Comparison of ENCODE assay signal across 2 cellular contexts in the genomic region with DNA sequence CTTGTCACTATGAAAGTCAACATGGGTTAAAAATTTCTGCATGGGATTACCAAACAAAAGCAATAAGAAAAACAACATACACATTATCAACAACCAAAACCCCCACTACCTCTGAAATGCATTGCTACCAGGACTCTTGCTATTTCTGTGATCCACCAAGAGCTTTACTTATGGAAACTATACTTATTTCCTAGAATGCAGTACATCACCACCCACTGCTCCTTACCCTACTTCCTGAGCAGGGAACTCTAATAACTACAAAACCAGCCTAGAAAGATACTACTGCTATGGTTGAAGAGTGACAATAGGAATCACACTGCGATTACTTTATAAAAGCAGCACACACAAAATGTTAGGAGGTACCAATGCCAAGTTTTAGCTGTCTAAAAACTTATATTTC.
TF ChIP-seq lines count a peak whose summit lies in the region.

No MANE protein-coding gene starts in this region.

TF ChIP-seq in HEK293, 187 proteins besides CTCF, POLR2A, EP300 and RAD21:
- TF ChIP-seq, protein P1, sequence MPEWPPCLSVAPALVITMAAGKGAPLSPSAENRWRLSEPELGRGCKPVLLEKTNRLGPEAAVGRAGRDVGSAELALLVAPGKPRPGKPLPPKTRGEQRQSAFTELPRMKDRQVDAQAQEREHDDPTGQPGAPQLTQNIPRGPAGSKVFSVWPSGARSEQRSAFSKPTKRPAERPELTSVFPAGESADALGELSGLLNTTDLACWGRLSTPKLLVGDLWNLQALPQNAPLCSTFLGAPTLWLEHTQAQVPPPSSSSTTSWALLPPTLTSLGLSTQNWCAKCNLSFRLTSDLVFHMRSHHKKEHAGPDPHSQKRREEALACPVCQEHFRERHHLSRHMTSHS (tag by site-specific recombination; IDR thresholded peaks at IDR 0.05): no peak
- TF ChIP-seq, protein P2, sequence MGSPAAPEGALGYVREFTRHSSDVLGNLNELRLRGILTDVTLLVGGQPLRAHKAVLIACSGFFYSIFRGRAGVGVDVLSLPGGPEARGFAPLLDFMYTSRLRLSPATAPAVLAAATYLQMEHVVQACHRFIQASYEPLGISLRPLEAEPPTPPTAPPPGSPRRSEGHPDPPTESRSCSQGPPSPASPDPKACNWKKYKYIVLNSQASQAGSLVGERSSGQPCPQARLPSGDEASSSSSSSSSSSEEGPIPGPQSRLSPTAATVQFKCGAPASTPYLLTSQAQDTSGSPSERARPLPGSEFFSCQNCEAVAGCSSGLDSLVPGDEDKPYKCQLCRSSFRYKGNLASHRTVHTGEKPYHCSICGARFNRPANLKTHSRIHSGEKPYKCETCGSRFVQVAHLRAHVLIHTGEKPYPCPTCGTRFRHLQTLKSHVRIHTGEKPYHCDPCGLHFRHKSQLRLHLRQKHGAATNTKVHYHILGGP (tag by site-specific recombination; IDR thresholded peaks at IDR 0.05): peak; percentile 90

TF ChIP-seq in HEK293T, 16 proteins besides CTCF, POLR2A, EP300 and RAD21 (continued from another document):
- no peak for TF ChIP-seq TARDBP (IDR thresholded peaks at IDR 0.05)
